ENCODE assay signal across 8 cellular contexts in the genomic region with DNA sequence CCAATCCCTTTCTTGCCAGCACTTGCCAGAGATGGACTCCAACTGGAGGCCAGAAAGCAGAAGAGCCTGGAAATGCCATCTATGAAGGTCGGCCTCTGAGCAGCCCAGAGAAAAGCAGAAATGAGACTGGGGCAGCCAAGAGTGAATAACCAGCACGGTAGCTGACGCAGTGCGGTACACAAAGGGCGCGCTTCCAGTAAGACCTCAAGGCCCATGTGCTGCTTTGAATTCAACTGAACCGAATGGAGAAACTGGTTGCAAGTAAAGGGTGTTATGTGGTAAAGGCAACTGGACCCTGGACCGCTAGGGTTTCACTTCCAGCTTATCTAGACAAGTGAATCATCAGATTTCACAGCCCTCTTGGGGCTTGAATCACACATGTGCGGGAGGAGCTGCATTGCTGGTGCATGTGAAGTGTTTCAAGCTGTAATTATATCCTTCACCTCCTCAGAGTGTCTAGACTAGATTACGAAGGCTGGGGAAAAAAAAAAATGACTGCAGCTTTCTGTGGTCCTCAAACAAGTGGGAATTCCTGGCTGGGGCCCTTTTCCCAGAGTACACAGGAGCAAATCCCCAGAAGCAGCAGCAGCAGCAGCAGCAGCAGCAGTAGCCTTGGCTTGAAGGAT.
DNase-seq lines count a peak whose midpoint lies in the region; ATAC-seq and TF ChIP-seq lines count a peak whose summit lies in the region.

No MANE protein-coding gene starts in this region.

- in situ Hi-C loops in astrocyte of the spinal cord (cut with HindIII; ENCODE audit: low sequenced_read_pairs), result no loop called here

- no peak overlapping the region for H3K56ac ChIP-seq in mesendoderm (ENCODE audit: low read length)

- no peak overlapping the region for H3K4me3 Mint-ChIP-seq in activated CD4-positive, alpha-beta T cell treated with anti-CD3 and anti-CD28 coated beads, Interleukin-2, amount 10 ng/mL, durations not matched to agents 7 days and 5 days

- H2BK15ac ChIP-seq in neuronal stem cell (ENCODE audit: low read length) (no peak overlapping the region), mesendoderm (replicated peaks; ENCODE audit: low read depth) (no peak overlapping the region)

- H3K14ac ChIP-seq in neuronal stem cell (ENCODE audit: low read length), result no peak overlapping the region

- DNase-seq in A673 (ENCODE audit: low spot score), result peak; percentile 98
- DNase-seq in NCI-H187 treated with DMSO at 0.1 percent for 48 hours (lab: John Stamatoyannopoulos, UW), result peak; percentile 81
- DNase-seq in astrocyte of the spinal cord (ENCODE audit: low read depth, low spot score), result peak; percentile 97
- DNase-seq in neuronal stem cell (ENCODE audit: low spot score), result no peak
- DNase-seq in mesendoderm, result no peak
- no peak for DNase-seq in activated CD4-positive, alpha-beta T cell treated with anti-CD3 and anti-CD28 coated beads, Interleukin-2, amount 10 ng/mL, durations not matched to agents 7 days and 5 days

- CTCF ChIA-PET in A673 (lab: Charles Lee), result interaction anchor here (0.6 to 1.4 kb wide), 3 partner anchors 20 to 62 kb away, joined by 5 to 6 read pairs (median 5); no protein-coding TSS in a partner anchor
- CTCF ChIA-PET in activated CD4-positive, alpha-beta T cell treated with anti-CD3 and anti-CD28 coated beads, Interleukin-2, amount 10 ng/mL, durations not matched to agents 7 days and 5 days (lab: Charles Lee), result interaction anchor here (0.8 kb wide), 1 partner anchor 9 kb away, joined by 3 read pairs; no protein-coding TSS in a partner anchor

- H3K4me2 ChIP-seq in neuronal stem cell (ENCODE audit: insufficient read depth, low read length, poor library complexity, severe bottlenecking) (no peak overlapping the region), mesendoderm (ENCODE audit: low read length) (no peak overlapping the region)

- no CpG with 5 or more reads among the region's 10 CpGs for WGBS in neuronal stem cell (ENCODE audit: extremely low coverage in 2 of 2, insufficient read length in 2 of 2, insufficient replicate concordance in 1 of 2), 2 donors
- WGBS in mesendoderm (ENCODE audit: extremely low coverage, insufficient coverage, low lambda C conversion rate), result no CpG with 5 or more reads among the region's 10 CpGs

- no peaks in the 10 kb centered on the region for H3K79me1 ChIP-seq in neuronal stem cell (ENCODE audit: low read depth, low read length)
- H3K79me1 ChIP-seq in mesendoderm (ENCODE audit: low read length), result no peaks in the 10 kb centered on the region

- ATAC-seq in GM18861 (IDR thresholded peaks at IDR 0.05; ENCODE audit: unreplicated experiment) (peak; percentile 97), HG02870 (IDR thresholded peaks at IDR 0.05; ENCODE audit: unreplicated experiment) (peak; percentile 93)

- no peak overlapping the region for H4K8ac ChIP-seq in neuronal stem cell (ENCODE audit: low read depth, low read length)
- no peak overlapping the region for H4K8ac ChIP-seq in mesendoderm (ENCODE audit: low read depth, low read length)

- no peaks in the 10 kb centered on the region for H3K79me2 ChIP-seq in mesendoderm (ENCODE audit: control insufficient read depth, insufficient read depth, low read length)

- H3K36me3 Mint-ChIP-seq in activated CD4-positive, alpha-beta T cell treated with anti-CD3 and anti-CD28 coated beads, Interleukin-2, amount 10 ng/mL, durations not matched to agents 7 days and 5 days (ENCODE audit: low read depth), result no peaks in the 10 kb centered on the region

- H3K23ac ChIP-seq in neuronal stem cell (ENCODE audit: low read depth, low read length, poor library complexity) (no peak overlapping the region), mesendoderm (ENCODE audit: low read length) (no peak overlapping the region)

- POLR2A ChIA-PET in A673 (lab: Charles Lee; ENCODE audit: low non-redundant PET), result interaction anchor here (0.6 to 0.7 kb wide), 3 partner anchors 21 to 68 kb away, joined by 3 to 5 read pairs (median 4); no protein-coding TSS in a partner anchor
- POLR2A ChIA-PET in activated CD4-positive, alpha-beta T cell treated with anti-CD3 and anti-CD28 coated beads, Interleukin-2, amount 10 ng/mL, durations not matched to agents 7 days and 5 days (lab: Charles Lee), result no interaction called here

- H3K4me3 ChIP-seq in A673 (ENCODE audit: low read depth, low read length, poor library complexity, severe bottlenecking), result no peak overlapping the region
- no peak overlapping the region for H3K4me3 ChIP-seq in astrocyte of the spinal cord (ENCODE audit: low read depth, low read length)
- no peak overlapping the region for H3K4me3 ChIP-seq in neuronal stem cell (ENCODE audit: low read length in 2 of 2)
- no peak overlapping the region for H3K4me3 ChIP-seq in mesendoderm (ENCODE audit: low read length)

- no peak overlapping the region for H2AK5ac ChIP-seq in neuronal stem cell (ENCODE audit: low read depth, low read length)
- H2AK5ac ChIP-seq in mesendoderm (ENCODE audit: low read length), result no peak overlapping the region

- H3K4ac ChIP-seq in neuronal stem cell (ENCODE audit: low read length) (no peak overlapping the region), mesendoderm (ENCODE audit: low read depth, low read length) (no peak overlapping the region)

- H3K9ac ChIP-seq in neuronal stem cell (ENCODE audit: low read depth, low read length, poor library complexity), result no peak overlapping the region
- H3K9ac ChIP-seq in mesendoderm (ENCODE audit: low read length), result no peak overlapping the region

- peak overlapping the region; percentile 74 for H2AFZ ChIP-seq in neuronal stem cell (ENCODE audit: low read length)

- H3K9me3 ChIP-seq in A673 (ENCODE audit: low read depth, low read length, poor library complexity, severe bottlenecking) (no peaks in the 10 kb centered on the region), neuronal stem cell (replicated peaks in 1 of 2; ENCODE audit: control insufficient read depth in 2 of 2, insufficient read depth in 1 of 2, low read depth in 1 of 2, low read length in 2 of 2) (no peaks in the 10 kb centered on the region)

- no peaks in the 10 kb centered on the region for H3K4me1 Mint-ChIP-seq in activated CD4-positive, alpha-beta T cell treated with anti-CD3 and anti-CD28 coated beads, Interleukin-2, amount 10 ng/mL, durations not matched to agents 7 days and 5 days

- H3K18ac ChIP-seq in neuronal stem cell (ENCODE audit: low read length), result no peak overlapping the region
- H3K18ac ChIP-seq in mesendoderm (ENCODE audit: low read length), result no peak overlapping the region

- H3K4me1 ChIP-seq in A673 (ENCODE audit: insufficient read depth, low read length, poor library complexity, severe bottlenecking) (peaks cover 30% of the 10 kb centered on the region), neuronal stem cell (ENCODE audit: control insufficient read depth in 2 of 2, insufficient read depth in 1 of 2, low read depth in 1 of 2, low read length in 2 of 2) (peaks cover 0 to 6% of the 10 kb centered on the region in 2 donors), mesendoderm (ENCODE audit: control insufficient read depth, low read depth, low read length) (peaks cover 2% of the 10 kb centered on the region)

- no peak overlapping the region for H4K91ac ChIP-seq in neuronal stem cell (ENCODE audit: low read depth, low read length, poor library complexity)

- H3K27me3 Mint-ChIP-seq in activated CD4-positive, alpha-beta T cell treated with anti-CD3 and anti-CD28 coated beads, Interleukin-2, amount 10 ng/mL, durations not matched to agents 7 days and 5 days, result peaks cover 2% of the 10 kb centered on the region

- no peak overlapping the region for H3K27ac Mint-ChIP-seq in activated CD4-positive, alpha-beta T cell treated with anti-CD3 and anti-CD28 coated beads, Interleukin-2, amount 10 ng/mL, durations not matched to agents 7 days and 5 days

- H3K36me3 ChIP-seq in A673 (ENCODE audit: insufficient read depth, low read length, poor library complexity, severe bottlenecking) (no peaks in the 10 kb centered on the region), neuronal stem cell (replicated peaks in 1 of 2; ENCODE audit: control insufficient read depth in 2 of 2, insufficient read depth in 2 of 2, low read length in 2 of 2) (no peaks in the 10 kb centered on the region), mesendoderm (ENCODE audit: control insufficient read depth, insufficient read depth, low read length) (no peaks in the 10 kb centered on the region)

- TF ChIP-seq CTCF in A673 (conservative IDR thresholded peaks at IDR 0.05; ENCODE audit: low read depth, low read length) (peak; percentile 43), astrocyte of the spinal cord (IDR thresholded peaks at IDR 0.05; ENCODE audit: low read depth, low read length) (peak; percentile 8)

- no peak overlapping the region for H2BK120ac ChIP-seq in neuronal stem cell (ENCODE audit: low read depth, low read length)
- no peak overlapping the region for H2BK120ac ChIP-seq in mesendoderm (ENCODE audit: low read depth, low read length)

- H3K9me3 Mint-ChIP-seq in activated CD4-positive, alpha-beta T cell treated with anti-CD3 and anti-CD28 coated beads, Interleukin-2, amount 10 ng/mL, durations not matched to agents 7 days and 5 days, result no peaks in the 10 kb centered on the region

- H3K27me3 ChIP-seq in A673 (replicated peaks; ENCODE audit: insufficient read depth, low read depth, low read length, poor library complexity) (no peaks in the 10 kb centered on the region), neuronal stem cell (ENCODE audit: control insufficient read depth in 3 of 3, insufficient read depth in 3 of 3, low read depth in 1 of 3, low read length in 3 of 3) (no peaks in the 10 kb centered on the region), mesendoderm (ENCODE audit: insufficient read depth, low read length, poor library complexity) (no peaks in the 10 kb centered on the region)

- H3K27ac ChIP-seq in A673 (ENCODE audit: low read depth, low read length, poor library complexity, severe bottlenecking) (peak overlapping the region; percentile 5), neuronal stem cell (replicated peaks; ENCODE audit: low read length) (no peak overlapping the region), mesendoderm (ENCODE audit: low read depth, low read length) (no peak overlapping the region)

- no TSS peak for BruUV-seq in A673 (replicated peaks; lab: Mats Ljungman, UMichigan)

- H2BK5ac ChIP-seq in neuronal stem cell (ENCODE audit: low read length), result no peak overlapping the region
- no peak overlapping the region for H2BK5ac ChIP-seq in mesendoderm (ENCODE audit: low read length)

- no peak overlapping the region for H2BK12ac ChIP-seq in neuronal stem cell (ENCODE audit: low read length)

- intact Hi-C loops in A673 (cut with micrococcal nuclease; ENCODE audit: unreplicated experiment), result no loop called here

- no peak overlapping the region for H4K5ac ChIP-seq in mesendoderm (ENCODE audit: low read length)

Comparison
In these comparisons a context has a peak if more than half of its experiments do, and no peak if none do; other contexts are left out.
1. DNase-seq: peak in A673 (single experiment), NCI-H187 treated with DMSO at 0.1 percent for 48 hours (single experiment) and astrocyte of the spinal cord (single experiment); none in neuronal stem cell (single experiment), mesendoderm (single experiment) and activated CD4-positive, alpha-beta T cell treated with anti-CD3 and anti-CD28 coated beads, Interleukin-2, amount 10 ng/mL, durations not matched to agents 7 days and 5 days (single experiment).